Comparison of ENCODE assay signal across 8 cellular contexts in genomic region chr7:33744293-33744692, GRCh38.
DNase-seq lines count a peak whose midpoint lies in the region; ATAC-seq and TF ChIP-seq lines count a peak whose summit lies in the region.

No MANE protein-coding gene starts in this region.

- intact Hi-C loops in activated CD4-positive, alpha-beta memory T cell treated with anti-CD3 and anti-CD28 coated beads for 36 hours (cut with micrococcal nuclease) = loop anchor here (10.0 kb wide), 2 partner anchors 319 to 559 kb away; no protein-coding TSS in a partner anchor
- intact Hi-C loops in body of pancreas (cut with DNase I) = no loop called here

- no peaks in the 10 kb centered on the region for H3K4me1 Mint-ChIP-seq in activated CD4-positive, alpha-beta memory T cell treated with anti-CD3 and anti-CD28 coated beads for 36 hours (ENCODE audit: low read depth)

- no peak overlapping the region for H3K56ac ChIP-seq in mesendoderm (ENCODE audit: low read length)

- H3K36me3 ChIP-seq in GM06990 (ENCODE audit: control insufficient read depth, insufficient read depth, low read length) (no peaks in the 10 kb centered on the region), WERI-Rb-1 (no peaks in the 10 kb centered on the region), mesendoderm (ENCODE audit: control insufficient read depth, insufficient read depth, low read length) (no peaks in the 10 kb centered on the region), body of pancreas (replicated peaks in 1 of 2; ENCODE audit: insufficient read depth in 1 of 2, low read depth in 2 of 2) (no peaks in the 10 kb centered on the region)

- H3K4me3 ChIP-seq in GM06990 (replicated peaks; ENCODE audit: low read depth, low read length) (no peak overlapping the region), WERI-Rb-1 (ENCODE audit: low read depth, low read length) (no peak overlapping the region), mesendoderm (ENCODE audit: low read length) (no peak overlapping the region), body of pancreas (no peak overlapping the region)
- H3K4me3 ChIP-seq in Jurkat, Clone E6-1 (ENCODE audit: low read length) = no peak overlapping the region

- H2BK120ac ChIP-seq in mesendoderm (ENCODE audit: low read depth, low read length) = no peak overlapping the region

- no peaks in the 10 kb centered on the region for H3K79me1 ChIP-seq in mesendoderm (ENCODE audit: low read length)

- no peak overlapping the region for H3K4ac ChIP-seq in mesendoderm (ENCODE audit: low read depth, low read length)

- H3K27me3 ChIP-seq in GM06990 (replicated peaks; ENCODE audit: control insufficient read depth, insufficient read depth, low read length) (no peaks in the 10 kb centered on the region), WERI-Rb-1 (ENCODE audit: insufficient read depth, low read depth, severe bottlenecking) (no peaks in the 10 kb centered on the region), mesendoderm (ENCODE audit: insufficient read depth, low read length, poor library complexity) (no peaks in the 10 kb centered on the region), body of pancreas (no peaks in the 10 kb centered on the region)

- H2BK5ac ChIP-seq in mesendoderm (ENCODE audit: low read length) = no peak overlapping the region

- H3K4me3 Mint-ChIP-seq in activated CD4-positive, alpha-beta memory T cell treated with anti-CD3 and anti-CD28 coated beads for 36 hours = no peak overlapping the region

- no peak overlapping the region for H4K5ac ChIP-seq in mesendoderm (ENCODE audit: low read length)

- H3K23ac ChIP-seq in mesendoderm (ENCODE audit: low read length) = no peak overlapping the region

- H3K9me3 Mint-ChIP-seq in activated CD4-positive, alpha-beta memory T cell treated with anti-CD3 and anti-CD28 coated beads for 36 hours = no peaks in the 10 kb centered on the region

- ATAC-seq in HG02870 (IDR thresholded peaks at IDR 0.05; ENCODE audit: unreplicated experiment) (no peak), GM19328 (IDR thresholded peaks at IDR 0.05; ENCODE audit: unreplicated experiment) (no peak), body of pancreas (no peak)

- no peaks in the 10 kb centered on the region for H3K36me3 Mint-ChIP-seq in activated CD4-positive, alpha-beta memory T cell treated with anti-CD3 and anti-CD28 coated beads for 36 hours

- H4K8ac ChIP-seq in mesendoderm (ENCODE audit: low read depth, low read length) = no peak overlapping the region

- no peak overlapping the region for H3K18ac ChIP-seq in mesendoderm (ENCODE audit: low read length)

- no peak overlapping the region for H3K9ac ChIP-seq in mesendoderm (ENCODE audit: low read length)

- H3K4me2 ChIP-seq in mesendoderm (ENCODE audit: low read length) = no peak overlapping the region

- H2BK15ac ChIP-seq in mesendoderm (replicated peaks; ENCODE audit: low read depth) = no peak overlapping the region

- no peak overlapping the region for H3K27ac ChIP-seq in WERI-Rb-1
- H3K27ac ChIP-seq in mesendoderm (ENCODE audit: low read depth, low read length) = no peak overlapping the region
- H3K27ac ChIP-seq in body of pancreas = no peak overlapping the region

- H3K27me3 Mint-ChIP-seq in activated CD4-positive, alpha-beta memory T cell treated with anti-CD3 and anti-CD28 coated beads for 36 hours = no peaks in the 10 kb centered on the region

- H3K27ac Mint-ChIP-seq in activated CD4-positive, alpha-beta memory T cell treated with anti-CD3 and anti-CD28 coated beads for 36 hours = no peak overlapping the region

- no peak overlapping the region for H2AK5ac ChIP-seq in mesendoderm (ENCODE audit: low read length)

- H3K79me2 ChIP-seq in mesendoderm (ENCODE audit: control insufficient read depth, insufficient read depth, low read length) = no peaks in the 10 kb centered on the region

- H3K4me1 ChIP-seq in mesendoderm (ENCODE audit: control insufficient read depth, low read depth, low read length) (no peaks in the 10 kb centered on the region), body of pancreas (no peaks in the 10 kb centered on the region)

- H3K9me3 ChIP-seq in WERI-Rb-1 (ENCODE audit: severe bottlenecking) = no peaks in the 10 kb centered on the region
- H3K9me3 ChIP-seq in body of pancreas = no peaks in the 10 kb centered on the region

- no peak for TF ChIP-seq POLR2A in body of pancreas (IDR thresholded peaks at IDR 0.05)

- CTCF ChIA-PET in activated CD4-positive, alpha-beta memory T cell treated with anti-CD3 and anti-CD28 coated beads for 36 hours (lab: Charles Lee) = no interaction called here

- POLR2A ChIA-PET in activated CD4-positive, alpha-beta memory T cell treated with anti-CD3 and anti-CD28 coated beads for 36 hours (lab: Charles Lee) = no interaction called here

- no CpG with 5 or more reads among the region's 2 CpGs for WGBS in mesendoderm (ENCODE audit: extremely low coverage, insufficient coverage, low lambda C conversion rate)
- 92 to 93% methylated on average over 2 of the region's 2 CpGs for WGBS in body of pancreas, 2 donors

- TF ChIP-seq CTCF in GM06990 (IDR thresholded peaks at IDR 0.05; ENCODE audit: insufficient read depth, low read length, poor library complexity, severe bottlenecking) (peak; percentile 33), WERI-Rb-1 (IDR thresholded peaks at IDR 0.05; ENCODE audit: low read depth, low read length) (peak; percentile 48), body of pancreas (IDR thresholded peaks at IDR 0.05) (no peak)

- no peak for DNase-seq in GM06990 (ENCODE audit: extremely low read depth, insufficient read length)
- peak; percentile 6 for DNase-seq in Jurkat, Clone E6-1 (ENCODE audit: low read depth, low spot score)
- no peak for DNase-seq in WERI-Rb-1
- DNase-seq in mesendoderm = peak; percentile 70
- no peak for DNase-seq in activated CD4-positive, alpha-beta memory T cell treated with anti-CD3 and anti-CD28 coated beads for 36 hours
- no peak for DNase-seq in body of pancreas

Comparison
In these comparisons a context has a peak if more than half of its experiments do, and no peak if none do; other contexts are left out.
1. DNase-seq: peak in Jurkat, Clone E6-1 (single experiment) and mesendoderm (single experiment); none in GM06990 (single experiment), WERI-Rb-1 (single experiment), activated CD4-positive, alpha-beta memory T cell treated with anti-CD3 and anti-CD28 coated beads for 36 hours (single experiment) and body of pancreas (0 of 4).
2. CTCF ChIP-seq: peak in GM06990 (single experiment) and WERI-Rb-1 (single experiment); none in body of pancreas (0 of 7).